Comparison of ENCODE assay signal across 10 cellular contexts in the genomic region with DNA sequence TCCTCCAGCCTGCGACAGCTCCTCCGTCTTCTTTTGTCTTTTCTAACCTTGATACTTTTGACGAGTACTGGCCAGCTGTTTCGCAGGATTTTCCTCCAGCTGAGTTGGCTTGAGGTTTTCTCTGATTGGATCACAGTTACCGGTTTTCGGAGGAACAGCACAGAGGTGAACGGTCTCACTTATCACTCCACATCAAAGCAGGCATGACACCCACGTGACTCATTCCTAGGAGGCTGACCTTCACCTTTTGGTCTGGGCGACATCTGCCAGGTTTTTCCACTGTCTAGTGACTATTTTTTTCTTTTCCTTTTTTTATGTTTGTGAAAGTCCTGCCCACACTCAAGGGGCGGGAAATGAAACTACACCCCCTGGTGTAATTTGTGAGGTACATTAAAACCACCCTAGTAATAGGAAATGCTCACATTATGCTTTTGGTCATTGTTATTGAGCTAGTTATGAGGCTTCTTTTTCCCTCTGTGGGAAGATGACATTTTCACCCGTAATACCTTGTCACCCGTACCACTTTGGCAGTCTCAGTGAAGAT.
DNase-seq lines count a peak whose midpoint lies in the region; ATAC-seq and TF ChIP-seq lines count a peak whose summit lies in the region.
"Had no signal": no experiment of that assay in that cellular context is flagged by ENCODE, and none has a peak within 500 bp of the region (broad histone marks: within the 10 kb centered on the region; RNA-seq: fewer than 3 reads in every experiment).

No MANE protein-coding gene starts in this region.

- H3K27ac ChIP-seq in cardiac muscle cell, result peak overlapping the region; percentile 16
- H3K27ac ChIP-seq in neural progenitor cell, result no peak overlapping the region
- H3K27ac ChIP-seq in uterus, result peak overlapping the region; percentile 3 to 26

- no peak for TF ChIP-seq POLR2A in uterus (IDR thresholded peaks at IDR 0.05)

- no peaks in the 10 kb centered on the region for H3K27me3 ChIP-seq in cardiac muscle cell
- H3K27me3 ChIP-seq in neural progenitor cell, result no peaks in the 10 kb centered on the region
- no peaks in the 10 kb centered on the region for H3K27me3 ChIP-seq in uterus
- H3K27me3 ChIP-seq in H7 (ENCODE audit: control insufficient read depth, insufficient read depth, low read length), result no peaks in the 10 kb centered on the region

- no peaks in the 10 kb centered on the region for H4K20me1 ChIP-seq in neural progenitor cell (ENCODE audit: low read depth)

- no peaks in the 10 kb centered on the region for H3K9me3 ChIP-seq in cardiac muscle cell (ENCODE audit: low read depth)
- H3K9me3 ChIP-seq in neural progenitor cell (ENCODE audit: low read depth), result no peaks in the 10 kb centered on the region
- no peaks in the 10 kb centered on the region for H3K9me3 ChIP-seq in uterus

- H3K36me3 ChIP-seq in cardiac muscle cell, result no peaks in the 10 kb centered on the region
- H3K36me3 ChIP-seq in neural progenitor cell, result no peaks in the 10 kb centered on the region
- H3K36me3 ChIP-seq in uterus, result no peaks in the 10 kb centered on the region
- H3K36me3 ChIP-seq in H7 (replicated peaks; ENCODE audit: control insufficient read depth, insufficient read depth, low read length), result no peaks in the 10 kb centered on the region

- H3K4me1 Mint-ChIP-seq in activated naive CD4-positive, alpha-beta T cell treated with anti-CD3 and anti-CD28 coated beads, Interleukin-2, amount 50 U/mL, for 24 hours, result peaks cover 26% of the 10 kb centered on the region
- H3K4me1 Mint-ChIP-seq in neural progenitor cell, result peaks cover 13% of the 10 kb centered on the region

- DNase-seq in cardiac muscle cell (ENCODE audit: low read depth in 1 of 2, low spot score in 1 of 2) (no peak), Right ventricle myocardium superior (no peak), neural progenitor cell (ENCODE audit: low spot score) (no peak), uterus (no peak), H7 (no peak)

- H3K9ac ChIP-seq in neural progenitor cell, result no peak overlapping the region

- peak overlapping the region; percentile 19 for H3K4me3 Mint-ChIP-seq in activated naive CD4-positive, alpha-beta T cell treated with anti-CD3 and anti-CD28 coated beads, Interleukin-2, amount 50 U/mL, for 24 hours
- no peak overlapping the region for H3K4me3 Mint-ChIP-seq in neural progenitor cell
- H3K4me3 Mint-ChIP-seq: dendritic cell treated with granulocyte-macrophage colony-stimulating factor and Interleukin-4, amounts not matched to agents 40 ng/mL and 50 ng/mL, for 4 days had no signal

- H3K4me2 ChIP-seq in neural progenitor cell, result no peak overlapping the region

- H3K4me1 ChIP-seq in cardiac muscle cell (ENCODE audit: low read depth) (peaks cover 38% of the 10 kb centered on the region), neural progenitor cell (no peaks in the 10 kb centered on the region), uterus (no peaks in the 10 kb centered on the region)

- H3K79me2 ChIP-seq in neural progenitor cell (ENCODE audit: low read depth), result no peaks in the 10 kb centered on the region

- H3K36me3 Mint-ChIP-seq in activated naive CD4-positive, alpha-beta T cell treated with anti-CD3 and anti-CD28 coated beads, Interleukin-2, amount 50 U/mL, for 24 hours, result no peaks in the 10 kb centered on the region
- H3K36me3 Mint-ChIP-seq in neural progenitor cell, result no peaks in the 10 kb centered on the region

- H3K27ac Mint-ChIP-seq in activated naive CD4-positive, alpha-beta T cell treated with anti-CD3 and anti-CD28 coated beads, Interleukin-2, amount 50 U/mL, for 24 hours, result peak overlapping the region; percentile 38
- H3K27ac Mint-ChIP-seq in neural progenitor cell, result peak overlapping the region; percentile 51
- H3K27ac Mint-ChIP-seq: dendritic cell treated with granulocyte-macrophage colony-stimulating factor and Interleukin-4, amounts not matched to agents 40 ng/mL and 50 ng/mL, for 4 days had no signal

- no peak overlapping the region for H2AFZ ChIP-seq in neural progenitor cell (replicated peaks)

- H3K4me3 ChIP-seq in cardiac muscle cell (no peak overlapping the region), neural progenitor cell (no peak overlapping the region), uterus (no peak overlapping the region), H7 (ENCODE audit: insufficient read depth, low read depth, low read length) (no peak overlapping the region)
- H3K4me3 ChIP-seq: lung had no signal

- H3K9me3 Mint-ChIP-seq in activated naive CD4-positive, alpha-beta T cell treated with anti-CD3 and anti-CD28 coated beads, Interleukin-2, amount 50 U/mL, for 24 hours, result no peaks in the 10 kb centered on the region
- H3K9me3 Mint-ChIP-seq in neural progenitor cell, result no peaks in the 10 kb centered on the region
- H3K9me3 Mint-ChIP-seq: dendritic cell treated with granulocyte-macrophage colony-stimulating factor and Interleukin-4, amounts not matched to agents 40 ng/mL and 50 ng/mL, for 4 days had no signal

- no peak for ATAC-seq in Right ventricle myocardium superior (ENCODE audit: poor library complexity)
- ATAC-seq in GM19395 (IDR thresholded peaks at IDR 0.05; ENCODE audit: unreplicated experiment), result no peak
- no peak for ATAC-seq in HG02981 (IDR thresholded peaks at IDR 0.05; ENCODE audit: unreplicated experiment)

- no peak for TF ChIP-seq CTCF in cardiac muscle cell (IDR thresholded peaks at IDR 0.05; ENCODE audit: low read depth, low read length)
- peak; percentile 5 for TF ChIP-seq CTCF in neural progenitor cell (IDR thresholded peaks at IDR 0.05)
- peak; percentile 27 to 37 (median 31) for TF ChIP-seq CTCF in uterus (IDR thresholded peaks at IDR 0.05)

- intact Hi-C loops in Right ventricle myocardium superior (cut with DNase I) (loop anchor here (10.0 kb wide), 1 partner anchor 319 kb away; a partner anchor contains a TSS), uterus (cut with DNase I; ENCODE audit: low total_unique reads) (no loop called here)

- H3K27me3 Mint-ChIP-seq in activated naive CD4-positive, alpha-beta T cell treated with anti-CD3 and anti-CD28 coated beads, Interleukin-2, amount 50 U/mL, for 24 hours, result peaks cover 1% of the 10 kb centered on the region
- peaks cover 15% of the 10 kb centered on the region for H3K27me3 Mint-ChIP-seq in neural progenitor cell (ENCODE audit: insufficient read depth, low read depth)

- no peaks in the 10 kb centered on the region for H3F3A ChIP-seq in neural progenitor cell (ENCODE audit: low read depth)
